8 cellular contexts compared by ENCODE assay signal in the genomic region with DNA sequence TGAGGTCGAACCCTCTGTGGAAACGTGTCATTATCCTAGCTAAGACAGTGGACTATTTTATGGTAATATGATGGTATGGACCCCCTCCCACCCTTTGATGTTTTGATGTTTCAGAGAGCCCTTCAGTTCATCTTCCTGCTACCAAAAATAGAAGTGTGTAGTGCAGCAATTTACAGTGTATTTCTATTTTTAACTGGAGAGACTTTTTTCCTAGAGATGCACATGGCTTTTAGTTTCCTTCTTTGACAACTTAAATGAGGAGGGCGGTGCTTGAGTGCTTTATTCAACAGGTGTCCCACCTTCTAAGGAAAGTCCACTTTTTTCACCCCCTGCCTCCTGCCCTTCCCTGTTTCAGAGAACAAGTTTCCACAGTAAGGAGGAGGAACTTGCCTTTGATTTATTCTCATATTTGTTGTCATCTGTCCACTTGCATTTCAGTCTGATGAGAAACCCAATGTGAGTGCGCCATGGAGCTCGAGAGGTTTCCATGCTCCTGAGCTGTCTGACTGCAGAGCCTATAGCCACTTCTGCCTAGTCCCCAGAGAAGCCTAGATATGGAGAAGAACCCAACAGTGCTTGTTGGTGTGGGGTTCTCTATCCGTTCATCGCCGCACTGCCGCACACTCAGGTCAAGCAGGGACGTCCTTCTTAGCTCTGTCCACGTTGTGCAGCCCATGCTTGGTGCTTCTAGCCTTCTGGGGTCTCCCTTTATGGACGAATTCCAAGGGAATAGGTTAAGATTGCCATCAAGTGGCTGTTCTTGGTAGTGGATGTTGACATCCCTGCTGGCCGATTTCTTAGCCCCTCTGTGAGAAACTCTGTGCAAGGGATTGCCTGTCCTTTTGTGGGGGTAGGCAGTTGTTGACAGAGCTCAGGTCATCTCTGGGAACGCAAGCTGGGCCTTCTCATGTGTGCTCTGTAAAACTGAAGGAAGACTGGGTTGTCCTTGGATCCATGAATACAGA.
DNase-seq lines count a peak whose midpoint lies in the region; ATAC-seq, FAIRE-seq and TF ChIP-seq lines count a peak whose summit lies in the region.

No MANE protein-coding gene starts in this region.

- H3K27ac ChIP-seq in RWPE1 = no peak overlapping the region

- TF ChIP-seq CTCF in RWPE1 (conservative IDR thresholded peaks at IDR 0.05; ENCODE audit: low read depth) (peak; percentile 27; the same call in 1 of the 2 replicates), epithelial cell of esophagus (IDR thresholded peaks at IDR 0.05; ENCODE audit: insufficient read depth, low read depth, low read length, missing control alignments) (peak; percentile 60), lower leg skin (IDR thresholded peaks at IDR 0.05) (peak in 1 of 3 donors; percentile 7)

- DNase-seq in COR-L47 (lab: John Stamatoyannopoulos, UW) (peak; percentile 54), H54 (ENCODE audit: insufficient read length, low spot score) (peak; percentile 38), RWPE1 (ENCODE audit: low spot score) (no peak), epithelial cell of esophagus (ENCODE audit: low read depth) (no peak), lower leg skin (ENCODE audit: low spot score in 2 of 2) (no peak), OCI-M2 (lab: John Stamatoyannopoulos, UW; ENCODE audit: unreplicated experiment) (no peak)
- peak in 6 of 10 donors; percentile 24 to 55 (median 42) for DNase-seq in naive thymus-derived CD8-positive, alpha-beta T cell

- H3K36me3 Mint-ChIP-seq in naive thymus-derived CD8-positive, alpha-beta T cell = peaks cover 0 to 3% (median under 1%) of the 10 kb centered on the region in 3 donors

- H3K4me3 ChIP-seq in epithelial cell of esophagus (ENCODE audit: low read length) = no peak overlapping the region
- no peak overlapping the region for H3K4me3 ChIP-seq in lower leg skin (ENCODE audit: low read depth, poor library complexity, severe bottlenecking)

- H3K4me1 Mint-ChIP-seq in naive thymus-derived CD8-positive, alpha-beta T cell = peaks cover 40 to 75% (median 67%) of the 10 kb centered on the region in 4 donors

- CTCF ChIA-PET in RWPE1 (lab: Yijun Ruan, JAX) = interaction anchor here (0.8 kb wide), 1 partner anchor 20 kb away, joined by 4 read pairs; no protein-coding TSS in a partner anchor

- TF ChIP-seq POLR2A in H54 (IDR thresholded peaks at IDR 0.05; ENCODE audit: low read depth, low read length) (no peak), lower leg skin (IDR thresholded peaks at IDR 0.05) (no peak)

- no peak for FAIRE-seq in H54 (lab: Jason Lieb, UNC)

- no peaks in the 10 kb centered on the region for H3K27me3 Mint-ChIP-seq in naive thymus-derived CD8-positive, alpha-beta T cell

- peak overlapping the region in 8 of 10 donors; percentile 11 to 75 (median 54) for H3K27ac Mint-ChIP-seq in naive thymus-derived CD8-positive, alpha-beta T cell

- peak overlapping the region in 8 of 10 donors; percentile 15 to 59 (median 38) for H3K4me3 Mint-ChIP-seq in naive thymus-derived CD8-positive, alpha-beta T cell

- H3K9me3 Mint-ChIP-seq in naive thymus-derived CD8-positive, alpha-beta T cell = no peaks in the 10 kb centered on the region

- intact Hi-C loops in lower leg skin (cut with DNase I; ENCODE audit: low total_unique reads) = no loop called here

- ATAC-seq in naive thymus-derived CD8-positive, alpha-beta T cell = peak; percentile 55 to 66
- no peak for ATAC-seq in GM18502 (IDR thresholded peaks at IDR 0.05; ENCODE audit: poor library complexity, unreplicated experiment)

- POLR2A ChIA-PET in RWPE1 (lab: Yijun Ruan, JAX; ENCODE audit: low non-redundant PET) = no interaction called here
- POLR2A ChIA-PET in naive thymus-derived CD8-positive, alpha-beta T cell (lab: Charles Lee) = no interaction called here

- 59 to 62% methylated on average over 14 of the region's 14 CpGs for WGBS in lower leg skin, 2 donors

Comparison
In these comparisons a context has a peak if more than half of its experiments do, and no peak if none do; other contexts are left out.
1. DNase-seq: peak in COR-L47 (single experiment), H54 (single experiment) and naive thymus-derived CD8-positive, alpha-beta T cell (6 of 10); none in RWPE1 (single experiment), epithelial cell of esophagus (single experiment), lower leg skin (0 of 2) and OCI-M2 (single experiment).